21 cellular contexts compared by ENCODE assay signal in the genomic region with DNA sequence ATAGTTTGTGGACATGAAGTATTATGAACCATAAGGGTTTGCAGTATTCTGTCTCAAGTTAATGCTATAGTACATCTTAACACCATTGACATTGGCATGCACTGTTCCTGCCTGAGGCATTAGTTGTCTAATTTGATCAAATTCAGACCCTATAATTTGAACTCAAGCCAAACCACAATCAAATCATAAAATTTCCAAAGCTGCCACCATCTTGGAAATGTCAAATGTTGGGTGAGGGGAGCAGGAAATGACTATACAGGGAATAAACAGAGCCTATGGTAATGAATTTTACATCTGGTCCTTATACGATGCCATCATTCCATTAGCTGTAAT.
DNase-seq lines count a peak whose midpoint lies in the region; ATAC-seq and TF ChIP-seq lines count a peak whose summit lies in the region.
"Had no signal": no experiment of that assay in that cellular context is flagged by ENCODE, and none has a peak within 500 bp of the region (broad histone marks: within the 10 kb centered on the region; RNA-seq: fewer than 3 reads in every experiment).

No MANE protein-coding gene starts in this region.

- ATAC-seq in Right ventricle myocardium inferior: no peak
- ATAC-seq: activated CD8-positive, alpha-beta T cell treated with anti-CD3 and anti-CD28 coated beads for 36 hours had no signal

- no peak overlapping the region for H3K4me3 Mint-ChIP-seq in H9
- H3K4me3 Mint-ChIP-seq: activated CD8-positive, alpha-beta T cell treated with anti-CD3 and anti-CD28 coated beads for 36 hours had no signal

- H3K9me3 Mint-ChIP-seq in H9: no peaks in the 10 kb centered on the region
- H3K9me3 Mint-ChIP-seq: activated CD8-positive, alpha-beta T cell treated with anti-CD3 and anti-CD28 coated beads for 36 hours; nephron progenitor cell had no signal

- no peaks in the 10 kb centered on the region for H3K36me3 ChIP-seq in SJCRH30
- no peaks in the 10 kb centered on the region for H3K36me3 ChIP-seq in smooth muscle cell (ENCODE audit: low read depth)

- H3K4me2 ChIP-seq in smooth muscle cell (peak overlapping the region; percentile 79), H9 (ENCODE audit: insufficient read depth, insufficient read length, low read length) (no peak overlapping the region)

- no peak overlapping the region for H3K9ac ChIP-seq in smooth muscle cell (ENCODE audit: low read depth)
- no peak overlapping the region for H3K9ac ChIP-seq in H9 (ENCODE audit: extremely low read depth, insufficient read length, low read length)

- no peak overlapping the region for H3K23ac ChIP-seq in H9 (ENCODE audit: insufficient read length, low read depth, low read length)

- H3K27ac Mint-ChIP-seq in H9: no peak overlapping the region
- H3K27ac Mint-ChIP-seq: activated CD8-positive, alpha-beta T cell treated with anti-CD3 and anti-CD28 coated beads for 36 hours had no signal

- H3K36me3 Mint-ChIP-seq in H9 (ENCODE audit: insufficient read depth in 1 of 3, low read depth in 3 of 3): no peaks in the 10 kb centered on the region

- H3K18ac ChIP-seq in H9 (ENCODE audit: insufficient read length, low read depth, low read length): no peak overlapping the region

- no peaks in the 10 kb centered on the region; the same call in 1 of the 2 replicates for H3K9me3 ChIP-seq in SJCRH30 (replicated peaks)
- no peaks in the 10 kb centered on the region for H3K9me3 ChIP-seq in smooth muscle cell (replicated peaks; ENCODE audit: low read depth)
- H3K9me3 ChIP-seq in H9 (ENCODE audit: control insufficient read depth, low read depth, low read length): no peaks in the 10 kb centered on the region

- no peak overlapping the region for H2BK20ac ChIP-seq in H9 (ENCODE audit: low read depth, low read length, poor library complexity, severe bottlenecking)

- no peak overlapping the region for H3K56ac ChIP-seq in H9 (ENCODE audit: insufficient read length, low read depth, low read length)

- H3K27me3 ChIP-seq in SJCRH30: no peaks in the 10 kb centered on the region
- H3K27me3 ChIP-seq in smooth muscle cell (ENCODE audit: low read depth): no peaks in the 10 kb centered on the region
- H3K27me3 ChIP-seq in H9 (ENCODE audit: insufficient read depth, low read length): no peaks in the 10 kb centered on the region

- peak overlapping the region; percentile 32 for H2AFZ ChIP-seq in smooth muscle cell (ENCODE audit: low read depth)
- no peak overlapping the region for H2AFZ ChIP-seq in H9 (ENCODE audit: low read length)

- no peaks in the 10 kb centered on the region for H3K79me2 ChIP-seq in smooth muscle cell (ENCODE audit: low read depth)
- no peaks in the 10 kb centered on the region for H3K79me2 ChIP-seq in H9 (ENCODE audit: insufficient read depth, low read length)

- no peak overlapping the region for H2BK5ac ChIP-seq in H9 (ENCODE audit: insufficient read length, low read length)

- H3K4me3 ChIP-seq in SJCRH30 (no peak overlapping the region), smooth muscle cell (no peak overlapping the region)

- peaks cover 11 to 16% of the 10 kb centered on the region in 2 experiments for H3K4me1 Mint-ChIP-seq in H9

- H4K8ac ChIP-seq in H9 (replicated peaks; ENCODE audit: insufficient read length, low read depth, low read length): no peak overlapping the region

- 85% methylated on average over 1 of the region's 1 CpG for WGBS in smooth muscle cell (ENCODE audit: low lambda C conversion rate)
- no CpG with 5 or more reads among the region's 1 CpG for WGBS in H9 (ENCODE audit: extremely low coverage, insufficient read length, low lambda C conversion rate)

- H3K14ac ChIP-seq in H9 (ENCODE audit: insufficient read depth, low read length): no peak overlapping the region

- H3K4me1 ChIP-seq in SJCRH30: peaks cover 22% of the 10 kb centered on the region
- H3K4me1 ChIP-seq in smooth muscle cell (ENCODE audit: low read depth): peaks cover 8% of the 10 kb centered on the region
- peaks cover 3% of the 10 kb centered on the region; the same call in 1 of the 2 replicates for H3K4me1 ChIP-seq in H9 (ENCODE audit: insufficient read depth, low read length)

- H3K4ac ChIP-seq in H9 (ENCODE audit: low read depth, low read length): no peak overlapping the region

- H3K27me3 Mint-ChIP-seq in H9 (ENCODE audit: low read depth): no peaks in the 10 kb centered on the region
- H3K27me3 Mint-ChIP-seq: activated CD8-positive, alpha-beta T cell treated with anti-CD3 and anti-CD28 coated beads for 36 hours; progenitor cell of endocrine pancreas had no signal

- H2AK5ac ChIP-seq in H9 (ENCODE audit: insufficient read length, low read length): no peak overlapping the region

- intact Hi-C loops in Right ventricle myocardium inferior (cut with DNase I): no loop called here

- H4K91ac ChIP-seq in H9 (ENCODE audit: insufficient read length, low read depth, low read length): no peak overlapping the region

- no peak overlapping the region for H2BK12ac ChIP-seq in H9 (ENCODE audit: insufficient read length, low read depth, low read length)

- H2BK120ac ChIP-seq in H9 (ENCODE audit: low read depth, low read length, poor library complexity, severe bottlenecking): no peak overlapping the region

- H3F3A ChIP-seq in smooth muscle cell (ENCODE audit: low read depth): no peaks in the 10 kb centered on the region

- H3T11ph ChIP-seq in H9 (ENCODE audit: low read length): no peak overlapping the region

- H4K20me1 ChIP-seq in smooth muscle cell (ENCODE audit: low read depth) (no peaks in the 10 kb centered on the region), H9 (ENCODE audit: control insufficient read depth, insufficient read depth, insufficient read length) (no peaks in the 10 kb centered on the region)

- H3K27ac ChIP-seq in SJCRH30 (peak overlapping the region; percentile 74; the same call in 1 of the 2 replicates), smooth muscle cell (ENCODE audit: low read depth) (peak overlapping the region; percentile 88), H9 (ENCODE audit: insufficient read length, low read depth, low read length) (no peak overlapping the region)

- no peak overlapping the region for H4K5ac ChIP-seq in H9 (ENCODE audit: insufficient read length, low read depth, low read length)

- TF ChIP-seq CTCF in smooth muscle cell (IDR thresholded peaks at IDR 0.05; ENCODE audit: borderline replicate concordance, insufficient read depth, poor library complexity, severe bottlenecking) (no peak), H9 (conservative IDR thresholded peaks at IDR 0.05) (no peak)

- DNase-seq in HCEC 1CT: peak; percentile 13
- DNase-seq in SJCRH30: peak in 1 of 2 experiments; percentile 6
- peak; percentile 22 for DNase-seq in fibroblast of peridontal ligament (ENCODE audit: extremely low read depth)
- no peak for DNase-seq in smooth muscle cell (lab: John Stamatoyannopoulos, UW; ENCODE audit: unreplicated experiment)
- DNase-seq in Right ventricle myocardium inferior (ENCODE audit: missing footprints): no peak
- no peak for DNase-seq in anterior cingulate cortex (lab: John Stamatoyannopoulos, UW)
- DNase-seq in H9: no peak
- DNase-seq: activated CD8-positive, alpha-beta T cell treated with anti-CD3 and anti-CD28 coated beads for 36 hours; activated naive CD4-positive, alpha-beta T cell treated with anti-CD3 and anti-CD28 coated beads, Interleukin-2, amount 50 U/mL, for 16 hours; activated T-cell treated with anti-CD3 and anti-CD28 coated beads, Interleukin-2, amount 50 U/mL, for 1 hour; AML-193; COR-L47; hypothalamus; kidney; NCI-H1092; NCI-H2107; NCI-H524 treated with DMSO at 0.1 percent for 48 hours; nephron progenitor cell; SIG-M5; stimulated activated CD8-positive, alpha-beta memory T cell treated with anti-CD3 and anti-CD28 coated beads, Interleukin-4, amount 100 ng/mL, for 48 hours had no signal

- H3K79me1 ChIP-seq in H9 (ENCODE audit: insufficient read depth, low read depth, low read length, poor library complexity, severe bottlenecking): no peaks in the 10 kb centered on the region

- no peaks in the 10 kb centered on the region for H3K23me2 ChIP-seq in H9 (ENCODE audit: insufficient read length, low read depth, low read length, poor library complexity, severe bottlenecking)

- no peak overlapping the region for H2BK15ac ChIP-seq in H9 (ENCODE audit: low read depth, low read length)

Comparison
In these comparisons a context has a peak if more than half of its experiments do, and no peak if none do; other contexts are left out.
1. DNase-seq: peak in HCEC 1CT (single experiment) and fibroblast of peridontal ligament (single experiment); none in smooth muscle cell (single experiment), Right ventricle myocardium inferior (single experiment), anterior cingulate cortex (0 of 58) and H9 (single experiment).